ENCODE assay signal across 2 cellular contexts in the genomic region with DNA sequence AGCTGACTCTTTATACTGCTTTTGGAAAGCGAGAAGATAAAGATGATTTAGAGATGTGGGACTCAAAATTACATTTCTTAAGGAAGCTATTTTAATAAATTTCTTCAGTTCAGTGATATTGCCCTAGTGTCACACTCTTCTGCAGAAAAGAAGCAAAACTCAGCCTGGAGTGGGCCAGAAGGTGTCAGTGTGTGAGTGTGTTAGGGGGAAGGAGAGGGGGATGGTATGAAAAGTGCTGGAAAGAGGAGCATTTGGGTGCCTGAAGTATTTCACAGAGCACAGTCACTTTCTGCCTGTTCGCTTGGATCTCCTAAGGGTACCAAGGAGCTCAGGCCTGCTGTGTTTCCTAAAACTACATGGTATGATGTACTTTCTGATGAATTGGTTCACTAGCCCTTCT.
TF ChIP-seq lines count a peak whose summit lies in the region.

No MANE protein-coding gene starts in this region.

TF ChIP-seq in IMR-90, 13 proteins besides CTCF, POLR2A, EP300 and RAD21:
- TF ChIP-seq MXI1 (IDR thresholded peaks at IDR 0.05; ENCODE audit: borderline replicate concordance, low read depth, low read length) (no peak), BHLHE40 (IDR thresholded peaks at IDR 0.05; ENCODE audit: low read depth, low read length) (no peak), SMC3 (IDR thresholded peaks at IDR 0.05; ENCODE audit: low read depth, low read length) (no peak), NFE2L2 (IDR thresholded peaks at IDR 0.05; ENCODE audit: low read depth, low read length) (no peak), MAFK (IDR thresholded peaks at IDR 0.05; ENCODE audit: low read depth, low read length) (no peak), RCOR1 (IDR thresholded peaks at IDR 0.05; ENCODE audit: insufficient replicate concordance, low read length) (no peak), RFX5 (IDR thresholded peaks at IDR 0.05; ENCODE audit: low read depth, low read length) (no peak), MAZ (IDR thresholded peaks at IDR 0.05; ENCODE audit: borderline replicate concordance, low read depth, low read length) (no peak), FOS (IDR thresholded peaks at IDR 0.05; ENCODE audit: low read depth, low read length) (no peak), CEBPB (IDR thresholded peaks at IDR 0.05; ENCODE audit: low read depth, low read length) (no peak), CHD1 (IDR thresholded peaks at IDR 0.05; ENCODE audit: low read depth, low read length) (no peak)
- TF ChIP-seq, protein P1, sequence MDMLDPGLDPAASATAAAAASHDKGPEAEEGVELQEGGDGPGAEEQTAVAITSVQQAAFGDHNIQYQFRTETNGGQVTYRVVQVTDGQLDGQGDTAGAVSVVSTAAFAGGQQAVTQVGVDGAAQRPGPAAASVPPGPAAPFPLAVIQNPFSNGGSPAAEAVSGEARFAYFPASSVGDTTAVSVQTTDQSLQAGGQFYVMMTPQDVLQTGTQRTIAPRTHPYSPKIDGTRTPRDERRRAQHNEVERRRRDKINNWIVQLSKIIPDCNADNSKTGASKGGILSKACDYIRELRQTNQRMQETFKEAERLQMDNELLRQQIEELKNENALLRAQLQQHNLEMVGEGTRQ (IDR thresholded peaks at IDR 0.05; ENCODE audit: low read depth, low read length) = no peak
- TF ChIP-seq, protein P2, sequence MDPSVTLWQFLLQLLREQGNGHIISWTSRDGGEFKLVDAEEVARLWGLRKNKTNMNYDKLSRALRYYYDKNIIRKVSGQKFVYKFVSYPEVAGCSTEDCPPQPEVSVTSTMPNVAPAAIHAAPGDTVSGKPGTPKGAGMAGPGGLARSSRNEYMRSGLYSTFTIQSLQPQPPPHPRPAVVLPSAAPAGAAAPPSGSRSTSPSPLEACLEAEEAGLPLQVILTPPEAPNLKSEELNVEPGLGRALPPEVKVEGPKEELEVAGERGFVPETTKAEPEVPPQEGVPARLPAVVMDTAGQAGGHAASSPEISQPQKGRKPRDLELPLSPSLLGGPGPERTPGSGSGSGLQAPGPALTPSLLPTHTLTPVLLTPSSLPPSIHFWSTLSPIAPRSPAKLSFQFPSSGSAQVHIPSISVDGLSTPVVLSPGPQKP (IDR thresholded peaks at IDR 0.05; ENCODE audit: borderline replicate concordance, low read depth, low read length) = no peak

TF ChIP-seq in HepG2, 621 proteins besides CTCF, POLR2A, EP300 and RAD21:
- TF ChIP-seq ATM (IDR thresholded peaks at IDR 0.05; ENCODE audit: borderline replicate concordance) (no peak), SMAD9 (CRISPR knock-in tag; IDR thresholded peaks at IDR 0.05) (no peak)
- TF ChIP-seq, protein P3, sequence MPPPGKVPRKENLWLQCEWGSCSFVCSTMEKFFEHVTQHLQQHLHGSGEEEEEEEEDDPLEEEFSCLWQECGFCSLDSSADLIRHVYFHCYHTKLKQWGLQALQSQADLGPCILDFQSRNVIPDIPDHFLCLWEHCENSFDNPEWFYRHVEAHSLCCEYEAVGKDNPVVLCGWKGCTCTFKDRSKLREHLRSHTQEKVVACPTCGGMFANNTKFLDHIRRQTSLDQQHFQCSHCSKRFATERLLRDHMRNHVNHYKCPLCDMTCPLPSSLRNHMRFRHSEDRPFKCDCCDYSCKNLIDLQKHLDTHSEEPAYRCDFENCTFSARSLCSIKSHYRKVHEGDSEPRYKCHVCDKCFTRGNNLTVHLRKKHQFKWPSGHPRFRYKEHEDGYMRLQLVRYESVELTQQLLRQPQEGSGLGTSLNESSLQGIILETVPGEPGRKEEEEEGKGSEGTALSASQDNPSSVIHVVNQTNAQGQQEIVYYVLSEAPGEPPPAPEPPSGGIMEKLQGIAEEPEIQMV (CRISPR knock-in tag; IDR thresholded peaks at IDR 0.05; ENCODE audit: low read depth) = no peak
